In the genomic region with DNA sequence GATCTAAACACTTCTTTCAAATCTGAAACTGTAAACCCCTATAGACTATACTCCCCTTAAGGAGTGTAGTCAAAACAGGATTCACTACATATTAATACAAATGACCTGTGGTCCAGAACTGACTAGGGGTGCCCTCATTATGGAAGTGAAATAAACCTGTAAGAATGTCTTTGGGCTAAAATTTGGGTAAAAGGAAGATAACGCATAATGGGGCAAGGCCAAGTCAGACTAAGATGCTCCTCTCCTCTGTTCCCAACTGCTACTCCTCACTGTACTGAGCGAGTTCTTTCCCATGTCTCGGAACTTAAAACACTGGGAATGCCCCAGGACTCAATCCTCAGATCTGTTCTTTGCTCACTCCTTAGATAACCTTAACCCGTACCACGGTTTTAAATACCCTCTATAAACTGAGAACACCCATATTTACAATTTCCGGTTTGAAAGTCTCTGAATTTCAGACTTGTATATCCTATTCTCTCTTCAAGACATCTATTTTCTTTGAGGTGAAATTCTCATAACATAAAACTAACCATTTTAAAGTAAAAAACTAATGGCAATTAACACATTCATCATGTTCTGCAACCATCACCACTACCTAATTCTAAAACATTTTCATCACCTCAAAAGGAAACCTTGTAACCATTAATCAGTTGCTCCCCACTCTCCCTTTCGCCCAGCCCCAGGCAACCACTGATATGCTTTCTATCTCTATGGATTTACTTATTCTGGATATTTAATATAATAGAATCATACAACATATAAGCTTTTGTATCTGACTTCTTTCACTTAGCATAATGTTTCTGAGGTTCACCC, we compare ENCODE assay signal across 17 cellular contexts. TPM values are rescaled to one million over a fixed set of nuclear protein-coding genes. Genes with fewer than 3 reads are reported as not detected.
DNase-seq lines count a peak whose midpoint lies in the region; ATAC-seq and TF ChIP-seq lines count a peak whose summit lies in the region.
"Had no signal": no experiment of that assay in that cellular context is flagged by ENCODE, and none has a peak within 500 bp of the region (broad histone marks: within the 10 kb centered on the region; RNA-seq: fewer than 3 reads in every experiment).

No MANE protein-coding gene starts in this region.

- H3K36me3 ChIP-seq in body of pancreas (replicated peaks in 1 of 2; ENCODE audit: insufficient read depth in 1 of 2, low read depth in 2 of 2) = no peaks in the 10 kb centered on the region
- no peaks in the 10 kb centered on the region for H3K36me3 ChIP-seq in subcutaneous abdominal adipose tissue (ENCODE audit: control insufficient read depth in 5 of 5, insufficient read depth in 5 of 5, low read length in 5 of 5)
- no peaks in the 10 kb centered on the region for H3K36me3 ChIP-seq in uterus
- H3K36me3 ChIP-seq: esophagus muscularis mucosa, prostate gland, spleen had no signal

- H3K27me3 Mint-ChIP-seq in activated T-cell treated with anti-CD3 and anti-CD28 coated beads, Interleukin-2, amount 50 U/mL, for 4 hours (ENCODE audit: low read depth) = no peaks in the 10 kb centered on the region
- H3K27me3 Mint-ChIP-seq: activated CD4-positive, alpha-beta memory T cell treated with anti-CD3 and anti-CD28 coated beads, Interleukin-2, amount 10 ng/mL, durations not matched to agents 7 days and 5 days had no signal

- H3K36me3 Mint-ChIP-seq in activated T-cell treated with anti-CD3 and anti-CD28 coated beads, Interleukin-2, amount 50 U/mL, for 4 hours (ENCODE audit: insufficient read depth) = no peaks in the 10 kb centered on the region

- TF ChIP-seq POLR2A in body of pancreas (IDR thresholded peaks at IDR 0.05) = no peak
- TF ChIP-seq POLR2A in uterus (IDR thresholded peaks at IDR 0.05) = no peak

- TF ChIP-seq CTCF in body of pancreas (IDR thresholded peaks at IDR 0.05) (no peak), uterus (IDR thresholded peaks at IDR 0.05) (no peak)

- WGBS in body of pancreas, 2 donors = 41 to 42% methylated on average over 7 of the region's 7 CpGs

- peaks cover 69% of the 10 kb centered on the region for H3K4me1 Mint-ChIP-seq in activated T-cell treated with anti-CD3 and anti-CD28 coated beads, Interleukin-2, amount 50 U/mL, for 4 hours (ENCODE audit: low read depth)

- DNase-seq in activated T-cell treated with anti-CD3 and anti-CD28 coated beads, Interleukin-2, amount 50 U/mL, for 4 hours = no peak
- no peak for DNase-seq in activated T-cell treated with anti-CD3 and anti-CD28 coated beads for 4 hours
- no peak for DNase-seq in body of pancreas
- no peak for DNase-seq in T1000 (lab: John Stamatoyannopoulos, UW)
- DNase-seq in uterus = no peak
- DNase-seq: activated CD4-positive, alpha-beta memory T cell treated with anti-CD3 and anti-CD28 coated beads, Interleukin-2, amount 10 ng/mL, durations not matched to agents 7 days and 5 days; activated gamma-delta T cell; kidney; spleen had no signal

- H3K27me3 ChIP-seq in body of pancreas = no peaks in the 10 kb centered on the region
- no peaks in the 10 kb centered on the region for H3K27me3 ChIP-seq in subcutaneous abdominal adipose tissue (ENCODE audit: control insufficient read depth in 5 of 5, insufficient read depth in 4 of 5, low read length in 5 of 5)
- no peaks in the 10 kb centered on the region for H3K27me3 ChIP-seq in uterus
- H3K27me3 ChIP-seq: esophagus muscularis mucosa, SJSA1, spleen had no signal

- intact Hi-C loops in body of pancreas (cut with DNase I) = no loop called here
- intact Hi-C loops in uterus (cut with DNase I; ENCODE audit: low total_unique reads) = no loop called here

- H3K9ac ChIP-seq in subcutaneous abdominal adipose tissue (ENCODE audit: low read length in 5 of 5) = peak overlapping the region in 2 of 5 donors; percentile 13 to 39

- H3K4me3 ChIP-seq in body of pancreas (no peak overlapping the region), subcutaneous abdominal adipose tissue (ENCODE audit: low read depth in 1 of 5, low read length in 5 of 5) (no peak overlapping the region), uterus (no peak overlapping the region)
- H3K4me3 ChIP-seq: esophagus muscularis mucosa, GM23338, prostate gland, SJSA1, spleen had no signal

- no peaks in the 10 kb centered on the region for H3K9me3 ChIP-seq in body of pancreas
- no peaks in the 10 kb centered on the region for H3K9me3 ChIP-seq in subcutaneous abdominal adipose tissue (ENCODE audit: control insufficient read depth in 5 of 5, low read length in 5 of 5)
- no peaks in the 10 kb centered on the region for H3K9me3 ChIP-seq in uterus
- H3K9me3 ChIP-seq: esophagus muscularis mucosa, prostate gland, SJSA1, spleen had no signal

- no peaks in the 10 kb centered on the region for H3K9me3 Mint-ChIP-seq in activated T-cell treated with anti-CD3 and anti-CD28 coated beads, Interleukin-2, amount 50 U/mL, for 4 hours
- H3K9me3 Mint-ChIP-seq: activated CD4-positive, alpha-beta memory T cell treated with anti-CD3 and anti-CD28 coated beads, Interleukin-2, amount 10 ng/mL, durations not matched to agents 7 days and 5 days; GM23338 had no signal

- H3K27ac ChIP-seq in body of pancreas (peak overlapping the region in 3 of 4 donors; percentile 4 to 92 (median 58)), subcutaneous abdominal adipose tissue (ENCODE audit: low read depth, low read length) (peak overlapping the region; percentile 44), uterus (no peak overlapping the region)
- H3K27ac ChIP-seq: C4-2B, esophagus muscularis mucosa, prostate gland, SJSA1, spleen had no signal

- peak overlapping the region; percentile 19 for H3K4me3 Mint-ChIP-seq in activated T-cell treated with anti-CD3 and anti-CD28 coated beads, Interleukin-2, amount 50 U/mL, for 4 hours
- H3K4me3 Mint-ChIP-seq: activated CD4-positive, alpha-beta memory T cell treated with anti-CD3 and anti-CD28 coated beads, Interleukin-2, amount 10 ng/mL, durations not matched to agents 7 days and 5 days; GM23338 had no signal

- peaks cover 76% of the 10 kb centered on the region for H3K4me1 ChIP-seq in body of pancreas
- peaks cover 5 to 41% (median 32%) of the 10 kb centered on the region in 5 donors for H3K4me1 ChIP-seq in subcutaneous abdominal adipose tissue (ENCODE audit: control insufficient read depth in 5 of 5, insufficient read depth in 5 of 5, low read length in 5 of 5)
- H3K4me1 ChIP-seq in uterus = peaks cover 3 to 14% of the 10 kb centered on the region in 2 donors
- H3K4me1 ChIP-seq: prostate gland, SJSA1 had no signal

- no peak for ATAC-seq in activated T-cell treated with anti-CD3 and anti-CD28 coated beads, Interleukin-2, amount 50 U/mL, for 4 hours
- peak; percentile 27 for ATAC-seq in HG03175 (IDR thresholded peaks at IDR 0.05; ENCODE audit: unreplicated experiment)
- ATAC-seq in body of pancreas = no peak
- no peak for ATAC-seq in HG03354 (IDR thresholded peaks at IDR 0.05; ENCODE audit: poor library complexity, severe bottlenecking, unreplicated experiment)
- ATAC-seq: GM23338 had no signal

RNA-seq across cellular contexts. Expression of a gene that starts 4.0 kb away (rescaled TPM):
- 10 to 100 TPM; 70.5 to 71.7 (median 71.3) TPM for total RNA-seq in activated T-cell treated with anti-CD3 and anti-CD28 coated beads, Interleukin-2, amount 50 U/mL, for 4 hours
- total RNA-seq in body of pancreas = 10 to 100 TPM; 42.5 to 47.5 TPM
- total RNA-seq in uterus = 100 to 1,000 TPM in 1 of 4 donors, 10 to 100 TPM in 3; 12.0 to 104 (median 55.6) TPM

RNA-seq across cellular contexts. Expression of a gene that starts 4.2 kb away (rescaled TPM):
- total RNA-seq in activated T-cell treated with anti-CD3 and anti-CD28 coated beads, Interleukin-2, amount 50 U/mL, for 4 hours = 1 to 10 TPM; 1.9 to 2.2 (median 2.1) TPM
- total RNA-seq in body of pancreas = 10 to 100 TPM; 11.2 to 16.2 TPM
- 10 to 100 TPM in 2 of 4 donors, 1 to 10 TPM in 2; 3.2 to 13.6 (median 8.4) TPM for total RNA-seq in uterus

Comparison
In these comparisons a context has a peak if more than half of its experiments do, and no peak if none do; other contexts are left out.
1. H3K27ac ChIP-seq: peak in body of pancreas (3 of 4) and subcutaneous abdominal adipose tissue (single experiment); none in uterus (0 of 2).